16 cellular contexts compared by ENCODE assay signal in genomic region chr14:100651999-100652508, GRCh38.
DNase-seq lines count a peak whose midpoint lies in the region; TF ChIP-seq lines count a peak whose summit lies in the region.
"Had no signal": no experiment of that assay in that cellular context is flagged by ENCODE, and none has a peak within 500 bp of the region (broad histone marks: within the 10 kb centered on the region; RNA-seq: fewer than 3 reads in every experiment).

No MANE protein-coding gene starts in this region.

- H3K9me3 ChIP-seq in MG63, result no peaks in the 10 kb centered on the region
- H3K9me3 ChIP-seq: BE2C had no signal

- DNase-seq in AG10803 (ENCODE audit: low read depth) (peak; percentile 72), MG63 (peak; percentile 25), epithelial cell of esophagus (ENCODE audit: low read depth) (peak; percentile 34), 8988T (no peak), SHP77 (lab: John Stamatoyannopoulos, UW) (no peak), NCI-H1048 (lab: John Stamatoyannopoulos, UW) (no peak)
- DNase-seq: BE2C; CD8-positive, alpha-beta T cell; DND-41; GF-D8; GOT3; KG1; NCI-H1105; NCI-H187; NCI-H446 had no signal

- H3K36me3 Mint-ChIP-seq in nephron (ENCODE audit: low read depth), result no peaks in the 10 kb centered on the region
- H3K36me3 Mint-ChIP-seq: CD8-positive, alpha-beta T cell had no signal

- no peak overlapping the region for H3K4me3 ChIP-seq in AG10803 (ENCODE audit: low read length)
- no peak overlapping the region for H3K4me3 ChIP-seq in MG63
- H3K4me3 ChIP-seq in epithelial cell of esophagus (ENCODE audit: low read length), result no peak overlapping the region

- H3K27me3 ChIP-seq in MG63, result no peaks in the 10 kb centered on the region
- H3K27me3 ChIP-seq: BE2C had no signal

- H3K4me1 Mint-ChIP-seq in nephron, result peaks cover 41% of the 10 kb centered on the region

- H3K27me3 Mint-ChIP-seq in nephron (ENCODE audit: low read depth), result peaks cover 33% of the 10 kb centered on the region

- no peaks in the 10 kb centered on the region for H3K36me3 ChIP-seq in MG63
- H3K36me3 ChIP-seq: BE2C had no signal

- H3K4me3 Mint-ChIP-seq in nephron, result no peak overlapping the region
- H3K4me3 Mint-ChIP-seq: CD8-positive, alpha-beta T cell had no signal

- no peaks in the 10 kb centered on the region for H3K9me3 Mint-ChIP-seq in nephron
- H3K9me3 Mint-ChIP-seq: CD8-positive, alpha-beta T cell had no signal

- peak overlapping the region in 2 of 3 experiments; percentile 34 to 42 for H3K27ac Mint-ChIP-seq in nephron
- H3K27ac Mint-ChIP-seq: CD8-positive, alpha-beta T cell had no signal

- TF ChIP-seq CTCF in AG10803 (conservative IDR thresholded peaks at IDR 0.05; ENCODE audit: low read length) (no peak), epithelial cell of esophagus (IDR thresholded peaks at IDR 0.05; ENCODE audit: insufficient read depth, low read depth, low read length, missing control alignments) (no peak), nephron (IDR thresholded peaks at IDR 0.05; ENCODE audit: unreplicated experiment in 3 of 3) (no peak)

Comparison
In these comparisons a context has a peak if more than half of its experiments do, and no peak if none do; other contexts are left out.
1. DNase-seq: peak in AG10803 (single experiment), MG63 (single experiment) and epithelial cell of esophagus (single experiment); none in 8988T (single experiment), SHP77 (0 of 2) and NCI-H1048 (single experiment).